ENCODE assay signal across 1 cellular context in genomic region chr19:10173527-10173926, GRCh38.
TF ChIP-seq lines count a peak whose summit lies in the region.

No MANE protein-coding gene starts in this region.

TF ChIP-seq in A549, 52 proteins besides CTCF, POLR2A, EP300 and RAD21:
- TF ChIP-seq MAX (IDR thresholded peaks at IDR 0.05) (no peak), FOSL2 (IDR thresholded peaks at IDR 0.05) (no peak), FOSL2 (CRISPR knock-in tag; IDR thresholded peaks at IDR 0.05) (peak; percentile 58), ELK1 (IDR thresholded peaks at IDR 0.05; ENCODE audit: low read depth, low read length) (no peak), RNF2 (IDR thresholded peaks at IDR 0.05; ENCODE audit: borderline replicate concordance, low read depth) (no peak), EHMT2 (IDR thresholded peaks at IDR 0.05; ENCODE audit: low read depth) (no peak), JUNB (IDR thresholded peaks at IDR 0.05) (no peak), CEBPB (IDR thresholded peaks at IDR 0.05) (peak in 1 of 2 experiments; percentile 27; a peak in 1 of 4 replicates)
TF ChIP-seq in A549: peak in this region for 2.
